In the genomic region with DNA sequence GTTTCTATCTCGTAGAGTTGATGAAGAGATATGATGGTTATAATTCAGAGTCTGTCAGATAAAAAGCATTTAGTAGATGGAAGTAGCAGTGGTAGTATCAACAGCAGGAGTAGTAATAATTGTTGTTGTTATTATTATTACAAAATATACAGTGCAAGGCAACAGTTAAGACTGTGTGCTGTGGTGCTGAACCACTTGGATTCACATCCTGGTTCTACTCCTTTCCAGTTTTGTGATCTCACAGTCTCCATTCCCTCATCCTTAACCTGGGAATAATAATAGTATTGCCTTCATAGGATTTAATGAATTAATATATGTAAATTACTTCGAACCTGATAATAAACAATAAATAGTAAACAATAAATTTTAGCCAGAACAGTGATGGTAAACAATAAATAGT, we compare ENCODE assay signal across 3 cellular contexts.
TF ChIP-seq lines count a peak whose summit lies in the region.

No MANE protein-coding gene starts in this region.

TF ChIP-seq in liver, 16 proteins besides CTCF, POLR2A, EP300 and RAD21:
- no peak for TF ChIP-seq FOXA1 (IDR thresholded peaks at IDR 0.05)
- TF ChIP-seq, protein P1, sequence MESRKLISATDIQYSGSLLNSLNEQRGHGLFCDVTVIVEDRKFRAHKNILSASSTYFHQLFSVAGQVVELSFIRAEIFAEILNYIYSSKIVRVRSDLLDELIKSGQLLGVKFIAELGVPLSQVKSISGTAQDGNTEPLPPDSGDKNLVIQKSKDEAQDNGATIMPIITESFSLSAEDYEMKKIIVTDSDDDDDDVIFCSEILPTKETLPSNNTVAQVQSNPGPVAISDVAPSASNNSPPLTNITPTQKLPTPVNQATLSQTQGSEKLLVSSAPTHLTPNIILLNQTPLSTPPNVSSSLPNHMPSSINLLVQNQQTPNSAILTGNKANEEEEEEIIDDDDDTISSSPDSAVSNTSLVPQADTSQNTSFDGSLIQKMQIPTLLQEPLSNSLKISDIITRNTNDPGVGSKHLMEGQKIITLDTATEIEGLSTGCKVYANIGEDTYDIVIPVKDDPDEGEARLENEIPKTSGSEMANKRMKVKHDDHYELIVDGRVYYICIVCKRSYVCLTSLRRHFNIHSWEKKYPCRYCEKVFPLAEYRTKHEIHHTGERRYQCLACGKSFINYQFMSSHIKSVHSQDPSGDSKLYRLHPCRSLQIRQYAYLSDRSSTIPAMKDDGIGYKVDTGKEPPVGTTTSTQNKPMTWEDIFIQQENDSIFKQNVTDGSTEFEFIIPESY (IDR thresholded peaks at IDR 0.05) = no peak
- no peak for TF ChIP-seq EGR1 (IDR thresholded peaks at IDR 0.05; ENCODE audit: low read depth in 2 of 2)
- TF ChIP-seq GABPA (IDR thresholded peaks at IDR 0.05 in 1 of 2, conservative IDR thresholded peaks at IDR 0.05 in 1 of 2) = no peak
- no peak for TF ChIP-seq FOXA2 (IDR thresholded peaks at IDR 0.05)
- TF ChIP-seq NR2F2 (IDR thresholded peaks at IDR 0.05) = no peak
- TF ChIP-seq HNF4G (IDR thresholded peaks at IDR 0.05) = no peak
- TF ChIP-seq HNF4A (conservative IDR thresholded peaks at IDR 0.05) = no peak
- no peak for TF ChIP-seq YY1 (IDR thresholded peaks at IDR 0.05)
- no peak for TF ChIP-seq TAF1 (conservative IDR thresholded peaks at IDR 0.05)
- no peak for TF ChIP-seq SP1 (IDR thresholded peaks at IDR 0.05)
- no peak for TF ChIP-seq RXRA (IDR thresholded peaks at IDR 0.05)
- no peak for TF ChIP-seq REST (IDR thresholded peaks at IDR 0.05)
- TF ChIP-seq, protein P2, sequence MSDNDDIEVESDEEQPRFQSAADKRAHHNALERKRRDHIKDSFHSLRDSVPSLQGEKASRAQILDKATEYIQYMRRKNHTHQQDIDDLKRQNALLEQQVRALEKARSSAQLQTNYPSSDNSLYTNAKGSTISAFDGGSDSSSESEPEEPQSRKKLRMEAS (IDR thresholded peaks at IDR 0.05) = no peak
- TF ChIP-seq ATF3 (IDR thresholded peaks at IDR 0.05) = no peak

TF ChIP-seq in HepG2, 621 proteins besides CTCF, POLR2A, EP300 and RAD21 (continues in another document):
- no peak for TF ChIP-seq ZNF383 (CRISPR knock-in tag; IDR thresholded peaks at IDR 0.05; ENCODE audit: borderline replicate concordance)
- TF ChIP-seq, protein P3, sequence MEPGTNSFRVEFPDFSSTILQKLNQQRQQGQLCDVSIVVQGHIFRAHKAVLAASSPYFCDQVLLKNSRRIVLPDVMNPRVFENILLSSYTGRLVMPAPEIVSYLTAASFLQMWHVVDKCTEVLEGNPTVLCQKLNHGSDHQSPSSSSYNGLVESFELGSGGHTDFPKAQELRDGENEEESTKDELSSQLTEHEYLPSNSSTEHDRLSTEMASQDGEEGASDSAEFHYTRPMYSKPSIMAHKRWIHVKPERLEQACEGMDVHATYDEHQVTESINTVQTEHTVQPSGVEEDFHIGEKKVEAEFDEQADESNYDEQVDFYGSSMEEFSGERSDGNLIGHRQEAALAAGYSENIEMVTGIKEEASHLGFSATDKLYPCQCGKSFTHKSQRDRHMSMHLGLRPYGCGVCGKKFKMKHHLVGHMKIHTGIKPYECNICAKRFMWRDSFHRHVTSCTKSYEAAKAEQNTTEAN (CRISPR knock-in tag; conservative IDR thresholded peaks at IDR 0.05) = no peak
- TF ChIP-seq ZNF451 (CRISPR knock-in tag; IDR thresholded peaks at IDR 0.05) = no peak
- no peak for TF ChIP-seq ZNF616 (CRISPR knock-in tag; IDR thresholded peaks at IDR 0.05; ENCODE audit: low read depth)
- TF ChIP-seq NFE2 (CRISPR knock-in tag; IDR thresholded peaks at IDR 0.05) = no peak
- no peak for TF ChIP-seq HDAC2 (CRISPR knock-in tag; IDR thresholded peaks at IDR 0.05)
- TF ChIP-seq ZNF33A (CRISPR knock-in tag; IDR thresholded peaks at IDR 0.05; ENCODE audit: borderline replicate concordance) = no peak
- TF ChIP-seq, protein P4, sequence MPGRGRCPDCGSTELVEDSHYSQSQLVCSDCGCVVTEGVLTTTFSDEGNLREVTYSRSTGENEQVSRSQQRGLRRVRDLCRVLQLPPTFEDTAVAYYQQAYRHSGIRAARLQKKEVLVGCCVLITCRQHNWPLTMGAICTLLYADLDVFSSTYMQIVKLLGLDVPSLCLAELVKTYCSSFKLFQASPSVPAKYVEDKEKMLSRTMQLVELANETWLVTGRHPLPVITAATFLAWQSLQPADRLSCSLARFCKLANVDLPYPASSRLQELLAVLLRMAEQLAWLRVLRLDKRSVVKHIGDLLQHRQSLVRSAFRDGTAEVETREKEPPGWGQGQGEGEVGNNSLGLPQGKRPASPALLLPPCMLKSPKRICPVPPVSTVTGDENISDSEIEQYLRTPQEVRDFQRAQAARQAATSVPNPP (CRISPR knock-in tag; IDR thresholded peaks at IDR 0.05) = no peak
- no peak for TF ChIP-seq PAWR (CRISPR knock-in tag; IDR thresholded peaks at IDR 0.05; ENCODE audit: borderline replicate concordance)
- TF ChIP-seq ZNF296 (CRISPR knock-in tag; conservative IDR thresholded peaks at IDR 0.05) = no peak
- no peak for TF ChIP-seq HES4 (CRISPR knock-in tag; IDR thresholded peaks at IDR 0.05; ENCODE audit: borderline replicate concordance)
- TF ChIP-seq ZNF678 (CRISPR knock-in tag; IDR thresholded peaks at IDR 0.05) = no peak
- TF ChIP-seq, protein P5, sequence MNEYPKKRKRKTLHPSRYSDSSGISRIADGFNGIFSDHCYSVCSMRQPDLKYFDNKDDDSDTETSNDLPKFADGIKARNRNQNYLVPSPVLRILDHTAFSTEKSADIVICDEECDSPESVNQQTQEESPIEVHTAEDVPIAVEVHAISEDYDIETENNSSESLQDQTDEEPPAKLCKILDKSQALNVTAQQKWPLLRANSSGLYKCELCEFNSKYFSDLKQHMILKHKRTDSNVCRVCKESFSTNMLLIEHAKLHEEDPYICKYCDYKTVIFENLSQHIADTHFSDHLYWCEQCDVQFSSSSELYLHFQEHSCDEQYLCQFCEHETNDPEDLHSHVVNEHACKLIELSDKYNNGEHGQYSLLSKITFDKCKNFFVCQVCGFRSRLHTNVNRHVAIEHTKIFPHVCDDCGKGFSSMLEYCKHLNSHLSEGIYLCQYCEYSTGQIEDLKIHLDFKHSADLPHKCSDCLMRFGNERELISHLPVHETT (CRISPR knock-in tag; conservative IDR thresholded peaks at IDR 0.05) = no peak
- TF ChIP-seq ZSCAN29 (CRISPR knock-in tag; conservative IDR thresholded peaks at IDR 0.05) = no peak
- TF ChIP-seq ZNF550 (CRISPR knock-in tag; IDR thresholded peaks at IDR 0.05; ENCODE audit: borderline replicate concordance) = no peak
- no peak for TF ChIP-seq TP53 (CRISPR knock-in tag; conservative IDR thresholded peaks at IDR 0.05)
- no peak for TF ChIP-seq ESRRA (CRISPR knock-in tag; IDR thresholded peaks at IDR 0.05; ENCODE audit: low read depth)

TF ChIP-seq in endothelial cell of umbilical vein, 7 proteins besides CTCF, POLR2A, EP300 and RAD21:
- TF ChIP-seq POLR2AphosphoS5 (IDR thresholded peaks at IDR 0.05; ENCODE audit: insufficient read depth, low read depth, low read length) = no peak
- no peak for TF ChIP-seq FOS (IDR thresholded peaks at IDR 0.05; ENCODE audit: borderline replicate concordance, insufficient read depth, low read length)
- TF ChIP-seq, protein P2 (IDR thresholded peaks at IDR 0.05; ENCODE audit: insufficient read depth, insufficient read length) = no peak
- no peak for TF ChIP-seq GATA2 (IDR thresholded peaks at IDR 0.05; ENCODE audit: insufficient read depth, insufficient read length, low read depth, low read length)
- TF ChIP-seq EZH2 (IDR thresholded peaks at IDR 0.05; ENCODE audit: borderline replicate concordance, low read depth, low read length, severe bottlenecking) = no peak
- TF ChIP-seq MYC (IDR thresholded peaks at IDR 0.05; ENCODE audit: low read depth, low read length) = no peak
- no peak for TF ChIP-seq JUN (IDR thresholded peaks at IDR 0.05; ENCODE audit: borderline replicate concordance, insufficient read depth, insufficient read length, low read depth)
